ENCODE assay signal across 9 cellular contexts in genomic region chr1:211610779-211611556, GRCh38. TPM values are rescaled to one million over a fixed set of nuclear protein-coding genes. Genes with fewer than 3 reads are reported as not detected.
DNase-seq lines count a peak whose midpoint lies in the region; ATAC-seq and TF ChIP-seq lines count a peak whose summit lies in the region.
"Had no signal": no experiment of that assay in that cellular context is flagged by ENCODE, and none has a peak within 500 bp of the region (broad histone marks: within the 10 kb centered on the region; RNA-seq: fewer than 3 reads in every experiment).

No MANE protein-coding gene starts in this region.

- DNase-seq in MG63 (peak; percentile 91), anterior cingulate cortex (lab: John Stamatoyannopoulos, UW) (peak in 39 of 58 donors; percentile 7 to 76 (median 34)), left ventricle myocardium superior (peak; percentile 57), body of pancreas (no peak)
- DNase-seq: NCI-H345 had no signal

- H3K27me3 ChIP-seq in MG63, result no peaks in the 10 kb centered on the region
- no peaks in the 10 kb centered on the region for H3K27me3 ChIP-seq in body of pancreas
- H3K27me3 ChIP-seq: hepatocyte had no signal

- TF ChIP-seq POLR2A in body of pancreas (IDR thresholded peaks at IDR 0.05), result no peak

- no peak for TF ChIP-seq CTCF in body of pancreas (IDR thresholded peaks at IDR 0.05)

- H3K4me3 ChIP-seq in MG63 (no peak overlapping the region), body of pancreas (no peak overlapping the region)
- H3K4me3 ChIP-seq: hepatocyte had no signal

- peaks cover 5% of the 10 kb centered on the region for H3K4me1 ChIP-seq in body of pancreas

- H3K9me3 ChIP-seq in MG63 (no peaks in the 10 kb centered on the region), body of pancreas (no peaks in the 10 kb centered on the region)

- ATAC-seq in left ventricle myocardium superior (peak; percentile 53), body of pancreas (no peak), HG03095 (IDR thresholded peaks at IDR 0.05; ENCODE audit: unreplicated experiment) (no peak), GM19023 (IDR thresholded peaks at IDR 0.05; ENCODE audit: unreplicated experiment) (no peak)

- H3K36me3 ChIP-seq in MG63 (no peaks in the 10 kb centered on the region), body of pancreas (replicated peaks in 1 of 2; ENCODE audit: insufficient read depth in 1 of 2, low read depth in 2 of 2) (no peaks in the 10 kb centered on the region)

- intact Hi-C loops in left ventricle myocardium superior (cut with micrococcal nuclease) (no loop called here), body of pancreas (cut with DNase I) (no loop called here)

- WGBS in body of pancreas, 2 donors, result 53 to 64% methylated on average over 5 to 9 of the region's 9 CpGs

- H3K27ac ChIP-seq in temporal lobe (ENCODE audit: low read depth, low read length), result peak overlapping the region; percentile 12
- H3K27ac ChIP-seq in body of pancreas, result no peak overlapping the region
- H3K27ac ChIP-seq: hepatocyte had no signal

RNA-seq across cellular contexts. Expression of gene SLC30A1, which starts 32.0 kb away (rescaled TPM):
- 45.2 and 54.0 TPM in 2 replicates for total RNA-seq in MG63 (2014; rRNA removed; shearing (Covaris generic); ENCODE audit: low replicate concordance)
- 11.5 TPM for total RNA-seq in left ventricle myocardium superior
- total RNA-seq in temporal lobe, result 21.6 TPM
- 10 to 100 TPM in 1 of 2 donors, 1 to 10 TPM in 1; 7.3 to 11.5 TPM for total RNA-seq in body of pancreas

Comparison
In these comparisons a context has a peak if more than half of its experiments do, and no peak if none do; other contexts are left out.
1. DNase-seq: peak in MG63 (single experiment), anterior cingulate cortex (39 of 58) and left ventricle myocardium superior (single experiment); none in body of pancreas (0 of 4).